ENCODE assay signal across 8 cellular contexts in the genomic region with DNA sequence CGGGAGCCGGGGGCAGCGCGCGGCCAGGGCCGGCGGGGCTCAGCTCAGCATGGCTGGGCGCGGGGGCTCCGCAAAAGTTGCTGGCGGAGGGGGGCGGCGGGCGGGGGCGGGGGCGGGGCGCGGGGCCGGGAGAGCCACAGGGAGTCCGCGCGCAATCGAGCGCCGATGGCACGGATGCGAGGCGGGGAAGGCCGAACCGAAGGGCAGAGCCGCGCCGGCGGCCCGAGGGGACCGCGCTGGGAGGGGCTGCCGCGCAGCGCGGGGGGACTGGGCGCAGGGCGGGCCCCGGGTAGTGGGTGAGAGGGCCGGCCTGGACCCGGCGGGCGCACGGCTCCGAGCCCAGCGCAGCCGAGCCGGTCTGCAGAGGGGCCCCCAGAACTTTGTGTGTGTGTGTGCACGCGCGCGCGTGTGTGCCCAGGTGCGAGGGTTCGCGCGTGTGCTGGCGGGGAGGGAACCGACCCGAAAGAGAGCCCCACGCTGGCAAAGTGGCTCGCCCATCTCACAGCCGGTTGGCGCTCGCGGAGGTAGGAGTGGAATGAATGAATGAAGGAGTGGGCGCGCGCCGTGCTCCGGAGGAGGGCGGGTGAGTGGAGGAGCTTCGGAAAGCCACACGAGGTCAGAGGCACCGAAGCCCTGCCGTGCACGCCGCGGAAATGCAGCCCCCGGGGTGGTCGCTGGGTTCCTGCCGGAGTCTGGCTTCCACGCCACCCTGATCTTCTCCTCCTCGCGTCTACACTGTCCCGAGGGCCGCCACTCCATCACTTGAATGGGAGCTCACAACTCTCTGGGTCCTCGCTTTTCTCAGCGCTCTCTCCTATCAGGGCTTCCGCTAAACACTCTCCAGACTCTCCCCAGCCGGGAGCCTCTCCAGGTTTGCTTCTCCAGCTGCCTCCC. TPM values are rescaled to one million over a fixed set of nuclear protein-coding genes. Genes with fewer than 3 reads are reported as not detected.
DNase-seq lines count a peak whose midpoint lies in the region; ATAC-seq and TF ChIP-seq lines count a peak whose summit lies in the region.

HIPK2 (minus strand) TSS at position 51 of the 894 bp plus-strand sequence. CDS start 375 bp downstream, outside the sequence.

- WGBS in hepatocyte (ENCODE audit: low lambda C conversion rate, missing lambda C conversion rate): under 1% methylated on average over 34 of the region's 96 CpGs

- DNase-seq in GM03348 (ENCODE audit: low spot score) (peak; percentile 93), HCT116 (ENCODE audit: low read depth, low spot score) (no peak), NB4 (ENCODE audit: low read depth) (peak; percentile 88), T1000 (lab: John Stamatoyannopoulos, UW) (peak; percentile 3), astrocyte of the cerebellum (ENCODE audit: low read depth) (no peak), hepatocyte (ENCODE audit: low spot score) (peak; percentile 91), retina (peak; percentile 84)

- H3K9me3 ChIP-seq in HCT116 (ENCODE audit: control insufficient read depth in 1 of 2, insufficient read depth in 1 of 2, low read depth in 1 of 2, low read length in 2 of 2) (no peaks in the 10 kb centered on the region), hepatocyte (ENCODE audit: low read depth) (no peaks in the 10 kb centered on the region)

- H3K79me2 ChIP-seq in HCT116 (ENCODE audit: insufficient read depth, low read length): peaks cover 39% of the 10 kb centered on the region
- peaks cover 55% of the 10 kb centered on the region for H3K79me2 ChIP-seq in hepatocyte

- H3K36me3 ChIP-seq in HCT116 (ENCODE audit: control insufficient read depth in 1 of 2, insufficient read depth in 2 of 2, low read length in 2 of 2) (no peaks in the 10 kb centered on the region; a peak in 1 of 4 replicates), hepatocyte (replicated peaks; ENCODE audit: insufficient read depth, low read depth) (no peaks in the 10 kb centered on the region)

- H3K9ac ChIP-seq in HCT116 (ENCODE audit: low read length): peak within 1 kb of the TSS; percentile 75

- TF ChIP-seq POLR2A in HCT116 (IDR thresholded peaks at IDR 0.05; ENCODE audit: borderline replicate concordance, extremely low read depth, insufficient read depth, insufficient read length): no peak
- peak; percentile 26 for TF ChIP-seq POLR2A in NB4 (IDR thresholded peaks at IDR 0.05; ENCODE audit: extremely low read depth, insufficient read length)

- H4K20me1 ChIP-seq in HCT116 (ENCODE audit: insufficient read depth) (no peaks in the 10 kb centered on the region), hepatocyte (ENCODE audit: insufficient read depth, poor library complexity, severe bottlenecking) (peaks cover 18% of the 10 kb centered on the region)

- no peak within 1 kb of the TSS for H2AFZ ChIP-seq in HCT116 (ENCODE audit: low read depth, low read length, poor library complexity, severe bottlenecking)
- peak within 1 kb of the TSS; percentile 88 for H2AFZ ChIP-seq in hepatocyte

- intact Hi-C loops in HCT116 (cut with micrococcal nuclease): loop anchor here (5.0 to 10.0 kb wide), 2 partner anchors 139 to 273 kb away; no protein-coding TSS in a partner anchor

- H3K27me3 ChIP-seq in HCT116 (ENCODE audit: insufficient read depth, low read length): peaks cover 4% of the 10 kb centered on the region; the same call in 1 of the 2 replicates
- no peaks in the 10 kb centered on the region for H3K27me3 ChIP-seq in hepatocyte

- POLR2A ChIA-PET in HCT116 (lab: Charles Lee): no interaction called here

- no TSS peak for BruUV-seq in HCT116 (replicated peaks; lab: Mats Ljungman, UMichigan)

- TF ChIP-seq CTCF in HCT116 (IDR thresholded peaks at IDR 0.05 in 2 of 3, conservative IDR thresholded peaks at IDR 0.05 in 1 of 3; ENCODE audit: borderline replicate concordance in 1 of 3, insufficient read depth in 1 of 3, low read depth in 2 of 3, low read length in 2 of 3): no peak
- no peak for TF ChIP-seq CTCF in NB4 (IDR thresholded peaks at IDR 0.05; ENCODE audit: low read depth, low read length)
- TF ChIP-seq CTCF in astrocyte of the cerebellum (IDR thresholded peaks at IDR 0.05; ENCODE audit: low read depth, low read length, missing control alignments): no peak
- TF ChIP-seq CTCF in hepatocyte (IDR thresholded peaks at IDR 0.05; ENCODE audit: poor library complexity): no peak

- H3K4me3 ChIP-seq in HCT116 (replicated peaks in 1 of 2; ENCODE audit: low read depth in 1 of 2, low read length in 2 of 2) (peak within 1 kb of the TSS; percentile 75 to 86), NB4 (ENCODE audit: low read depth, low read length) (peak within 1 kb of the TSS; percentile 93), astrocyte of the cerebellum (ENCODE audit: low read depth, low read length) (peak within 1 kb of the TSS; percentile 96), hepatocyte (peak within 1 kb of the TSS; percentile 93)

- H3K9me2 ChIP-seq in HCT116 (ENCODE audit: insufficient read depth): no peaks in the 10 kb centered on the region
- H3K9me2 ChIP-seq in hepatocyte (replicated peaks; ENCODE audit: insufficient read depth): no peaks in the 10 kb centered on the region

- H3K4me2 ChIP-seq in HCT116 (ENCODE audit: low read length) (peak within 1 kb of the TSS; percentile 85), hepatocyte (peak within 1 kb of the TSS; percentile 94)

- no peak for TF ChIP-seq RAD21 in HCT116 (IDR thresholded peaks at IDR 0.05; ENCODE audit: low read depth)

- H3K4me1 ChIP-seq in HCT116 (ENCODE audit: control insufficient read depth in 1 of 2, insufficient read depth in 2 of 2, low read length in 2 of 2) (peaks cover 20 to 39% of the 10 kb centered on the region in 2 experiments), hepatocyte (ENCODE audit: insufficient read depth) (peaks cover 16% of the 10 kb centered on the region)

- peak; percentile 75 for ATAC-seq in HCT116
- ATAC-seq in GM18873 (IDR thresholded peaks at IDR 0.05; ENCODE audit: low FRiP score, unreplicated experiment): no peak

- RAD21 ChIA-PET in HCT116 (lab: Charles Lee; ENCODE audit: low non-redundant PET in 1 of 2, low total read pairs in 2 of 2, uncharacterized antibody in 2 of 2, unreplicated experiment in 2 of 2): no interaction called here

- H3K27ac ChIP-seq in HCT116 (ENCODE audit: low read depth, low read length) (peak within 1 kb of the TSS; percentile 69), hepatocyte (peak within 1 kb of the TSS; percentile 98)

- CTCF ChIA-PET in HCT116 (lab: Charles Lee): no interaction called here

- in situ Hi-C loops in astrocyte of the cerebellum (cut with HindIII; ENCODE audit: low sequenced_read_pairs): no loop called here

TF ChIP-seq in HCT116, 20 proteins besides CTCF, POLR2A, EP300 and RAD21:
- peak; percentile 36 for TF ChIP-seq TCF7L2 (IDR thresholded peaks at IDR 0.05; ENCODE audit: borderline replicate concordance, extremely low read depth, insufficient read depth, insufficient read length)
- peak; percentile 70; the same call in 1 of the 2 replicates for TF ChIP-seq SRF (IDR thresholded peaks at IDR 0.05; ENCODE audit: low read depth)
- TF ChIP-seq POLR2AphosphoS5 (IDR thresholded peaks at IDR 0.05; ENCODE audit: low read depth, low read length): no peak
- no peak for TF ChIP-seq CEBPB (IDR thresholded peaks at IDR 0.05; ENCODE audit: low read depth)
- TF ChIP-seq ZFX (IDR thresholded peaks at IDR 0.05): peak; percentile 39; the same call in 1 of the 2 replicates
- TF ChIP-seq MAX (IDR thresholded peaks at IDR 0.05): peak; percentile 76
- peak; percentile 32 for TF ChIP-seq YY1 (IDR thresholded peaks at IDR 0.05; ENCODE audit: extremely low read depth, insufficient replicate concordance, low read depth, low read length)
- TF ChIP-seq CBX3 (IDR thresholded peaks at IDR 0.05; ENCODE audit: low read depth): no peak
- TF ChIP-seq ZNF274 (IDR thresholded peaks at IDR 0.05; ENCODE audit: low read depth, low read length): no peak

RNA-seq across cellular contexts. Expression of gene HIPK2, which starts in this region (rescaled TPM):
- total RNA-seq in HCT116 (2021; ENCODE audit: unreplicated experiment): 49.5 TPM
- polyA plus RNA-seq in HCT116 (2012): 17.1 TPM in 2 replicates
- total RNA-seq in hepatocyte: 18.5 and 22.9 TPM in 2 replicates
- polyA plus RNA-seq in hepatocyte: 12.2 and 18.2 TPM in 2 replicates

Comparison
In these comparisons a context has a peak if more than half of its experiments do, and no peak if none do; other contexts are left out.
1. DNase-seq: peak in GM03348 (single experiment), NB4 (single experiment), T1000 (single experiment), hepatocyte (single experiment) and retina (single experiment); none in HCT116 (single experiment) and astrocyte of the cerebellum (single experiment).
2. Peak in every context shown above with its lines, with median percentiles within 50 percentile points of each other: H3K4me3 ChIP-seq.